1 cellular context compared by ENCODE assay signal in genomic region chr7:2542924-2543871, GRCh38.
TF ChIP-seq lines count a peak whose summit lies in the region.

No MANE protein-coding gene starts in this region.

TF ChIP-seq in K562, 482 proteins besides CTCF, POLR2A, EP300 and RAD21:
- TF ChIP-seq TFAM (CRISPR knock-in tag; conservative IDR thresholded peaks at IDR 0.05) (no peak), RBFOX2 (IDR thresholded peaks at IDR 0.05; ENCODE audit: low read depth, low read length) (peak; percentile 0; the same call in 1 of the 2 replicates), KAT8 (IDR thresholded peaks at IDR 0.05; ENCODE audit: low read depth) (no peak), PTRF (tag; IDR thresholded peaks at IDR 0.05) (no peak), PCBP1 (IDR thresholded peaks at IDR 0.05; ENCODE audit: low read depth, low read length, poor library complexity, severe bottlenecking) (no peak), STAT5B (CRISPR knock-in tag; IDR thresholded peaks at IDR 0.05) (no peak), ZNF696 (CRISPR knock-in tag; conservative IDR thresholded peaks at IDR 0.05) (no peak), POLR2G (IDR thresholded peaks at IDR 0.05; ENCODE audit: low read depth, low read length) (peak; percentile 44), ZNF316 (IDR thresholded peaks at IDR 0.05) (no peak)
- TF ChIP-seq, protein P1, sequence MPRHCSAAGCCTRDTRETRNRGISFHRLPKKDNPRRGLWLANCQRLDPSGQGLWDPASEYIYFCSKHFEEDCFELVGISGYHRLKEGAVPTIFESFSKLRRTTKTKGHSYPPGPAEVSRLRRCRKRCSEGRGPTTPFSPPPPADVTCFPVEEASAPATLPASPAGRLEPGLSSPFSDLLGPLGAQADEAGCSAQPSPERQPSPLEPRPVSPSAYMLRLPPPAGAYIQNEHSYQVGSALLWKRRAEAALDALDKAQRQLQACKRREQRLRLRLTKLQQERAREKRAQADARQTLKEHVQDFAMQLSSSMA (CRISPR knock-in tag; IDR thresholded peaks at IDR 0.05) = no peak
- TF ChIP-seq, protein P2, sequence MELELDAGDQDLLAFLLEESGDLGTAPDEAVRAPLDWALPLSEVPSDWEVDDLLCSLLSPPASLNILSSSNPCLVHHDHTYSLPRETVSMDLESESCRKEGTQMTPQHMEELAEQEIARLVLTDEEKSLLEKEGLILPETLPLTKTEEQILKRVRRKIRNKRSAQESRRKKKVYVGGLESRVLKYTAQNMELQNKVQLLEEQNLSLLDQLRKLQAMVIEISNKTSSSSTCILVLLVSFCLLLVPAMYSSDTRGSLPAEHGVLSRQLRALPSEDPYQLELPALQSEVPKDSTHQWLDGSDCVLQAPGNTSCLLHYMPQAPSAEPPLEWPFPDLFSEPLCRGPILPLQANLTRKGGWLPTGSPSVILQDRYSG (tag; conservative IDR thresholded peaks at IDR 0.05; ENCODE audit: low read depth) = no peak
